ENCODE assay signal across 23 cellular contexts in the genomic region with DNA sequence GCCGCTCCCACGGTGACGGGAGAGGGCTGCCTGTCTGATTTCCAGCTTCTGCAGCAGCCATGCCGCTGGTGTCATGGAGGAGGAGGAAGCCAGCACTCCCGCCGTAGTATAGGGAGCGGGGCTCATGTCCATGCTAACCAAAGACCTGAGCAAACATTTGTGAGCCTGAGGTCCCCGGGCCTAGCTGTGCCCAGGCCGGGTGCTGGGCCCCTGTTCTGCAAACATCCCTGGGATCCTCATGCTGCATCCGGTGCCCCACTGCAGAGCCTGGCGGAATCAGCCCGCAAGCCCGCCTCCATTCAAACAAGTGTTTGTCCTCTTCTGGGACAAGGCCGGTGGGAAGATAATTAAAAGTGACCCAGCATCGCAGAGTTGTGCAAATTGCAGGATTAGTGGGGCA.
A peak's percentile ranks its signal among the peaks of the same experiment; 100 is the strongest.
DNase-seq lines count a peak whose midpoint lies in the region; TF ChIP-seq lines count a peak whose summit lies in the region.
"Had no signal": no experiment of that assay in that cellular context is flagged by ENCODE, and none has a peak within 500 bp of the region (broad histone marks: within the 10 kb centered on the region; RNA-seq: fewer than 3 reads in every experiment).

No MANE protein-coding gene starts in this region.

- peaks cover 0 to 30% (median 0%) of the 10 kb centered on the region in 11 experiments; a peak in 4 of 22 replicates for H4K20me1 ChIP-seq in BLaER1 treated with 17β-estradiol and CSF1 and Interleukin-3, amounts not matched to agents 10 nM and 100 nM
- H4K20me1 ChIP-seq in neural progenitor cell (ENCODE audit: low read depth) = peaks cover 4% of the 10 kb centered on the region

- TF ChIP-seq CTCF in brain (conservative IDR thresholded peaks at IDR 0.05) (no peak), neural progenitor cell (IDR thresholded peaks at IDR 0.05) (no peak)

- H3F3A ChIP-seq in neural progenitor cell (ENCODE audit: low read depth) = peaks cover 34% of the 10 kb centered on the region

- H3K27ac ChIP-seq in BLaER1 treated with 17β-estradiol and CSF1 and Interleukin-3, amounts not matched to agents 10 nM and 100 nM = no peak overlapping the region
- peak overlapping the region; percentile 91 for H3K27ac ChIP-seq in neural progenitor cell
- H3K27ac ChIP-seq: PC-9 had no signal

- H3K4me3 ChIP-seq in BLaER1 treated with 17β-estradiol and CSF1 and Interleukin-3, amounts not matched to agents 10 nM and 100 nM = no peak overlapping the region; a peak in 1 of 20 replicates
- no peak overlapping the region for H3K4me3 ChIP-seq in neural progenitor cell
- H3K4me3 ChIP-seq: GM12878, HAP-1, PC-9 had no signal

- intact Hi-C loops in activated naive CD4-positive, alpha-beta T cell treated with anti-CD3 and anti-CD28 coated beads for 36 hours (cut with micrococcal nuclease) = no loop called here

- H3K9me3 ChIP-seq in BLaER1 treated with 17β-estradiol and CSF1 and Interleukin-3, amounts not matched to agents 10 nM and 100 nM (replicated peaks in 1 of 11) = no peaks in the 10 kb centered on the region
- H3K9me3 ChIP-seq in neural progenitor cell (ENCODE audit: low read depth) = no peaks in the 10 kb centered on the region
- H3K9me3 ChIP-seq: HAP-1 had no signal

- peak overlapping the region in 2 of 11 experiments; percentile 10 to 18; a peak in 2 of 22 replicates for H3K9ac ChIP-seq in BLaER1 treated with 17β-estradiol and CSF1 and Interleukin-3, amounts not matched to agents 10 nM and 100 nM
- no peak overlapping the region for H3K9ac ChIP-seq in neural progenitor cell

- H3K9me3 Mint-ChIP-seq in brain (no peaks in the 10 kb centered on the region), neural progenitor cell (no peaks in the 10 kb centered on the region)
- H3K9me3 Mint-ChIP-seq in activated naive CD4-positive, alpha-beta T cell treated with anti-CD3 and anti-CD28 coated beads for 36 hours = no peaks in the 10 kb centered on the region
- H3K9me3 Mint-ChIP-seq: HFFc6 had no signal

- peaks cover 0 to 77% (median 56%) of the 10 kb centered on the region in 10 experiments; a peak in 18 of 20 replicates for H3K4me1 ChIP-seq in BLaER1 treated with 17β-estradiol and CSF1 and Interleukin-3, amounts not matched to agents 10 nM and 100 nM
- H3K4me1 ChIP-seq in neural progenitor cell = peaks cover 53% of the 10 kb centered on the region
- H3K4me1 ChIP-seq: HAP-1 had no signal

- peak overlapping the region in 3 of 5 experiments; percentile 12 to 36 (median 25) for H3K4me3 Mint-ChIP-seq in brain
- no peak overlapping the region for H3K4me3 Mint-ChIP-seq in neural progenitor cell
- no peak overlapping the region for H3K4me3 Mint-ChIP-seq in activated naive CD4-positive, alpha-beta T cell treated with anti-CD3 and anti-CD28 coated beads for 36 hours
- H3K4me3 Mint-ChIP-seq: CD4-positive, alpha-beta memory T cell; HFFc6 had no signal

- CTCF ChIA-PET in activated naive CD4-positive, alpha-beta T cell treated with anti-CD3 and anti-CD28 coated beads for 36 hours (lab: Charles Lee) = no interaction called here

- H3K36me3 Mint-ChIP-seq in brain (no peaks in the 10 kb centered on the region), neural progenitor cell (no peaks in the 10 kb centered on the region)
- no peaks in the 10 kb centered on the region for H3K36me3 Mint-ChIP-seq in activated naive CD4-positive, alpha-beta T cell treated with anti-CD3 and anti-CD28 coated beads for 36 hours (ENCODE audit: low read depth)
- H3K36me3 Mint-ChIP-seq: CD4-positive, alpha-beta memory T cell had no signal

- H3K4me1 Mint-ChIP-seq in brain (peaks cover 78% of the 10 kb centered on the region), neural progenitor cell (peaks cover 57% of the 10 kb centered on the region)
- H3K4me1 Mint-ChIP-seq in activated naive CD4-positive, alpha-beta T cell treated with anti-CD3 and anti-CD28 coated beads for 36 hours (ENCODE audit: low read depth) = no peaks in the 10 kb centered on the region
- H3K4me1 Mint-ChIP-seq: CD4-positive, alpha-beta memory T cell had no signal

- H2AFZ ChIP-seq in neural progenitor cell (replicated peaks) = no peak overlapping the region
- H2AFZ ChIP-seq: PC-9 had no signal

- peak overlapping the region in 2 of 5 experiments; percentile 78 to 86 for H3K27ac Mint-ChIP-seq in brain
- H3K27ac Mint-ChIP-seq in neural progenitor cell = peak overlapping the region; percentile 60
- H3K27ac Mint-ChIP-seq in activated naive CD4-positive, alpha-beta T cell treated with anti-CD3 and anti-CD28 coated beads for 36 hours = no peak overlapping the region
- H3K27ac Mint-ChIP-seq: CD4-positive, alpha-beta memory T cell; HFFc6 had no signal

- H3K27me3 Mint-ChIP-seq in brain = peaks cover 34% of the 10 kb centered on the region
- peaks cover 10% of the 10 kb centered on the region for H3K27me3 Mint-ChIP-seq in neural progenitor cell (ENCODE audit: insufficient read depth, low read depth)
- peaks cover 6% of the 10 kb centered on the region for H3K27me3 Mint-ChIP-seq in activated naive CD4-positive, alpha-beta T cell treated with anti-CD3 and anti-CD28 coated beads for 36 hours (ENCODE audit: low read depth)

- H3K79me2 ChIP-seq in neural progenitor cell (ENCODE audit: low read depth) = no peaks in the 10 kb centered on the region

- peak overlapping the region in 10 of 11 experiments; percentile 32 to 88 (median 75); a peak in 19 of 22 replicates for H3K4me2 ChIP-seq in BLaER1 treated with 17β-estradiol and CSF1 and Interleukin-3, amounts not matched to agents 10 nM and 100 nM
- peak overlapping the region; percentile 67 for H3K4me2 ChIP-seq in neural progenitor cell
- H3K4me2 ChIP-seq: PC-9 had no signal

- H3K36me3 ChIP-seq in BLaER1 treated with 17β-estradiol and CSF1 and Interleukin-3, amounts not matched to agents 10 nM and 100 nM = no peaks in the 10 kb centered on the region
- no peaks in the 10 kb centered on the region for H3K36me3 ChIP-seq in neural progenitor cell
- H3K36me3 ChIP-seq: HAP-1 had no signal

- H3K27me3 ChIP-seq in BLaER1 treated with 17β-estradiol and CSF1 and Interleukin-3, amounts not matched to agents 10 nM and 100 nM = peaks cover 0 to 30% (median 0%) of the 10 kb centered on the region in 11 experiments; a peak in 5 of 22 replicates
- no peaks in the 10 kb centered on the region for H3K27me3 ChIP-seq in neural progenitor cell

- DNase-seq in NCI-H748 (lab: John Stamatoyannopoulos, UW; ENCODE audit: unreplicated experiment) (peak; percentile 56), NCI-H748 treated with DMSO at 0.1 percent for 48 hours (lab: John Stamatoyannopoulos, UW) (no peak), neural progenitor cell (ENCODE audit: low spot score) (no peak), NCI-H2196 (lab: John Stamatoyannopoulos, UW; ENCODE audit: unreplicated experiment) (no peak)
- no peak for DNase-seq in activated naive CD4-positive, alpha-beta T cell treated with anti-CD3 and anti-CD28 coated beads for 36 hours
- DNase-seq: C1 segment of cervical spinal cord; CD4-positive, alpha-beta memory T cell; COR-L47; DMS79; EL; GDM1; GOT3; HFFc6; NCI-H1048; NCI-H1694; NCI-H2029 treated with DMSO at 0.1 percent for 48 hours; NCI-H446; PC-9; SHP77 had no signal

Comparison
In these comparisons a context has a peak if more than half of its experiments do, and no peak if none do; other contexts are left out.
1. H3K4me3 Mint-ChIP-seq: peak in brain (3 of 5); none in neural progenitor cell (single experiment) and activated naive CD4-positive, alpha-beta T cell treated with anti-CD3 and anti-CD28 coated beads for 36 hours (single experiment).